ENCODE assay signal across 8 cellular contexts in the genomic region with DNA sequence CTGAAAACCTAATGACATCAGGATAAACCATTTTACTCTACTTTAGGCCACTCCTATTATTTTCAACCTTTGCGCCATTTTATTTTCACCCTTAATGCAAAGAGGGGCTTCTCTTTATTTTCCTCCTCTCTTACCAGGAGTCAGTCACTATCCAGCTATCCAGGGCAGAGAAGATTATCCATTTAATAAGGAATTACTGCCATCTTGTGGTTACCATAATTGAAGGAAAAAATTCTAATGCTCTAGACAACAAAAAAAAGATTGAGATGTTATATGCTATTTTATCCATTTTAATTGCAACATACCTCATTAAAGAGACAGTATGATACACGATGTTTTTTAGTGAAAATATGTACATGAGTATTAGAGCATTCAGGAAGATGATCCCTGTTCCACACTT.
DNase-seq lines count a peak whose midpoint lies in the region; ATAC-seq, FAIRE-seq and TF ChIP-seq lines count a peak whose summit lies in the region.

No MANE protein-coding gene starts in this region.

- FAIRE-seq in TTC549 (lab: Jason Lieb, UNC) = peak; percentile 97

- intact Hi-C loops in prostate gland (cut with DNase I) (loop anchor here (5.0 kb wide), 1 partner anchor 998 kb away; no protein-coding TSS in a partner anchor), left cardiac atrium (cut with DNase I) (loop anchor here in 1 of 2 donors (2.0 to 10.0 kb wide), 2 partner anchors 1000 to 1626 kb away; no protein-coding TSS in a partner anchor)

- H3K4me1 ChIP-seq in prostate gland (replicated peaks) = no peaks in the 10 kb centered on the region

- no peaks in the 10 kb centered on the region for H3K9me3 ChIP-seq in prostate gland

- 44% methylated on average over 2 of the region's 2 CpGs for WGBS in prostate gland

- H3K27ac ChIP-seq in prostate gland = no peak overlapping the region

- no peaks in the 10 kb centered on the region for H3K27me3 ChIP-seq in prostate gland (replicated peaks; ENCODE audit: insufficient read depth)

- peak in 2 of 4 experiments; percentile 7 to 33 for TF ChIP-seq CTCF in prostate gland (IDR thresholded peaks at IDR 0.05)

- H3K4me3 ChIP-seq in prostate gland = no peak overlapping the region

- ATAC-seq in HG03442 (IDR thresholded peaks at IDR 0.05; ENCODE audit: unreplicated experiment) (no peak), left cardiac atrium (no peak), HG03378 (IDR thresholded peaks at IDR 0.05; ENCODE audit: unreplicated experiment) (no peak)

- DNase-seq in COLO829 (ENCODE audit: low spot score) (peak; percentile 44), LHCN-M2 (ENCODE audit: low read depth) (peak; percentile 55), kidney glomerular epithelial cell (lab: John Stamatoyannopoulos, UW) (peak; percentile 62), prostate gland (ENCODE audit: low spot score) (no peak), left cardiac atrium (no peak)

- TF ChIP-seq POLR2A in prostate gland (IDR thresholded peaks at IDR 0.05) = no peak

- H3K36me3 ChIP-seq in prostate gland = no peaks in the 10 kb centered on the region

Comparison
In these comparisons a context has a peak if more than half of its experiments do, and no peak if none do; other contexts are left out.
1. DNase-seq: peak in COLO829 (single experiment), LHCN-M2 (single experiment) and kidney glomerular epithelial cell (single experiment); none in prostate gland (single experiment) and left cardiac atrium (single experiment).